In genomic region chr3:131370935-131371698, GRCh38 we compare ENCODE assay signal across 1 cellular context.
TF ChIP-seq lines count a peak whose summit lies in the region.

No MANE protein-coding gene starts in this region.

TF ChIP-seq in SK-N-SH treated with all-trans-retinoic acid at 6 μM for 48 hours, 23 proteins besides CTCF, POLR2A, EP300 and RAD21 (continued from another document):
- TF ChIP-seq ZNF565 (CRISPR knock-in tag; conservative IDR thresholded peaks at IDR 0.05; ENCODE audit: low read depth) (no peak), BACH2 (CRISPR knock-in tag; IDR thresholded peaks at IDR 0.05; ENCODE audit: borderline replicate concordance) (no peak), ZC3H10 (CRISPR knock-in tag; IDR thresholded peaks at IDR 0.05) (no peak)
